In the genomic region with DNA sequence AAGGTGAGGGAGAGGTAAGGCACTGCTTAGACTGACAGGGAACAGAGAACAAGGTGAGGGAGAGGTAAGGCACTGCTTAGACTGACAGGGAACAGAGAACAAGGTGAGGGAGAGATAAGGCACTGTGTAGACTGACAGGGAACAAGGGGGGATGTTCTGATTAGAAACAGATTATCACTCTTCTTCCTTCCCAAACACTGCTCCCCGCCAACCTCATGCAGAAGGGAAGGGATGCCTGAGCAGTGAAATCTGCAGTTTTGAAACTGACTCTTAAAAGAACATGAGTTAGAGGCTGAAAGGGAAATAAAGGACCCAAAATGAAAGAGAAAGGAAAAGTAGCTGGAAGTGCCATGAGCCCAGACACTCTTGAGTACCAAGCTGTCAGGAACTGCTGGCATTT, we compare ENCODE assay signal across 16 cellular contexts. TPM values are rescaled to one million over a fixed set of nuclear protein-coding genes. Genes with fewer than 3 reads are reported as not detected.
A peak's percentile ranks its signal among the peaks of the same experiment; 100 is the strongest.
DNase-seq lines count a peak whose midpoint lies in the region; ATAC-seq and TF ChIP-seq lines count a peak whose summit lies in the region.
"Had no signal": no experiment of that assay in that cellular context is flagged by ENCODE, and none has a peak within 500 bp of the region (broad histone marks: within the 10 kb centered on the region; RNA-seq: fewer than 3 reads in every experiment).

No MANE protein-coding gene starts in this region.

- intact Hi-C loops in activated CD4-positive, alpha-beta T cell treated with anti-CD3 and anti-CD28 coated beads, Interleukin-2, amount 10 ng/mL, durations not matched to agents 24 days and 14 days (cut with micrococcal nuclease), result no loop called here
- intact Hi-C loops in activated CD8-positive, alpha-beta T cell treated with anti-CD3 and anti-CD28 coated beads for 36 hours (cut with micrococcal nuclease), result no loop called here

- H3K4me3 Mint-ChIP-seq in activated CD4-positive, alpha-beta T cell treated with anti-CD3 and anti-CD28 coated beads, Interleukin-2, amount 10 ng/mL, durations not matched to agents 24 days and 14 days, result no peak overlapping the region
- H3K4me3 Mint-ChIP-seq in activated naive CD4-positive, alpha-beta T cell treated with anti-CD3 and anti-CD28 coated beads, Interleukin-2, amount 50 U/mL, for 24 hours, result no peak overlapping the region
- no peak overlapping the region for H3K4me3 Mint-ChIP-seq in activated CD8-positive, alpha-beta T cell treated with anti-CD3 and anti-CD28 coated beads for 36 hours
- H3K4me3 Mint-ChIP-seq in effector memory CD8-positive, alpha-beta T cell, result no peak overlapping the region
- H3K4me3 Mint-ChIP-seq: CD14-positive monocyte, HFFc6 had no signal

- H3K9me3 Mint-ChIP-seq in activated CD4-positive, alpha-beta T cell treated with anti-CD3 and anti-CD28 coated beads, Interleukin-2, amount 10 ng/mL, durations not matched to agents 24 days and 14 days, result no peaks in the 10 kb centered on the region
- no peaks in the 10 kb centered on the region for H3K9me3 Mint-ChIP-seq in activated naive CD4-positive, alpha-beta T cell treated with anti-CD3 and anti-CD28 coated beads, Interleukin-2, amount 50 U/mL, for 24 hours
- no peaks in the 10 kb centered on the region for H3K9me3 Mint-ChIP-seq in activated CD8-positive, alpha-beta T cell treated with anti-CD3 and anti-CD28 coated beads for 36 hours
- H3K9me3 Mint-ChIP-seq in effector memory CD8-positive, alpha-beta T cell, result no peaks in the 10 kb centered on the region
- H3K9me3 Mint-ChIP-seq: CD14-positive monocyte, HFFc6 had no signal

- CTCF ChIA-PET in activated CD8-positive, alpha-beta T cell treated with anti-CD3 and anti-CD28 coated beads for 36 hours (lab: Charles Lee), result interaction anchor here (2.0 kb wide), 1 partner anchor 116 kb away, joined by 4 read pairs; no protein-coding TSS in a partner anchor

- DNase-seq in activated CD4-positive, alpha-beta T cell treated with anti-CD3 and anti-CD28 coated beads, Interleukin-2, amount 10 ng/mL, durations not matched to agents 24 days and 14 days, result no peak
- no peak for DNase-seq in activated CD4-positive, alpha-beta T cell treated with anti-CD3 and anti-CD28 coated beads, Interleukin-2, amount 50 U/mL, for 48 hours
- DNase-seq in activated naive CD4-positive, alpha-beta T cell treated with Interleukin-2 at 50 U/mL for 16 hours, result no peak
- no peak for DNase-seq in activated CD8-positive, alpha-beta T cell treated with anti-CD3 and anti-CD28 coated beads for 36 hours
- no peak for DNase-seq in effector memory CD8-positive, alpha-beta T cell
- no peak for DNase-seq in NAMALWA (ENCODE audit: low spot score)
- no peak for DNase-seq in iPS-NIHi7 (ENCODE audit: extremely low spot score)
- DNase-seq: 8988T, DND-41, HFFc6, NCI-H1105 treated with DMSO at 0.1 percent for 48 hours, NCI-H1694, NCI-H2081 treated with DMSO at 0.1 percent for 48 hours, Peyer's patch had no signal

- H3K36me3 Mint-ChIP-seq in activated CD4-positive, alpha-beta T cell treated with anti-CD3 and anti-CD28 coated beads, Interleukin-2, amount 10 ng/mL, durations not matched to agents 24 days and 14 days (ENCODE audit: low read depth), result peaks cover 49% of the 10 kb centered on the region
- peaks cover 4% of the 10 kb centered on the region for H3K36me3 Mint-ChIP-seq in activated naive CD4-positive, alpha-beta T cell treated with anti-CD3 and anti-CD28 coated beads, Interleukin-2, amount 50 U/mL, for 24 hours
- H3K36me3 Mint-ChIP-seq in activated CD8-positive, alpha-beta T cell treated with anti-CD3 and anti-CD28 coated beads for 36 hours (ENCODE audit: low read depth), result peaks cover 25% of the 10 kb centered on the region
- H3K36me3 Mint-ChIP-seq in effector memory CD8-positive, alpha-beta T cell (ENCODE audit: insufficient read depth), result peaks cover 59% of the 10 kb centered on the region

- peaks cover 2% of the 10 kb centered on the region for H3K4me1 Mint-ChIP-seq in activated CD4-positive, alpha-beta T cell treated with anti-CD3 and anti-CD28 coated beads, Interleukin-2, amount 10 ng/mL, durations not matched to agents 24 days and 14 days
- no peaks in the 10 kb centered on the region for H3K4me1 Mint-ChIP-seq in activated naive CD4-positive, alpha-beta T cell treated with anti-CD3 and anti-CD28 coated beads, Interleukin-2, amount 50 U/mL, for 24 hours
- H3K4me1 Mint-ChIP-seq in activated CD8-positive, alpha-beta T cell treated with anti-CD3 and anti-CD28 coated beads for 36 hours (ENCODE audit: low read depth), result peaks cover 3% of the 10 kb centered on the region
- no peaks in the 10 kb centered on the region for H3K4me1 Mint-ChIP-seq in effector memory CD8-positive, alpha-beta T cell (ENCODE audit: low read depth in 2 of 2)

- ATAC-seq in activated CD8-positive, alpha-beta T cell treated with anti-CD3 and anti-CD28 coated beads for 36 hours, result no peak
- no peak for ATAC-seq in effector memory CD8-positive, alpha-beta T cell (replicated peaks)

- H3K27ac Mint-ChIP-seq in activated CD4-positive, alpha-beta T cell treated with anti-CD3 and anti-CD28 coated beads, Interleukin-2, amount 10 ng/mL, durations not matched to agents 24 days and 14 days, result peak overlapping the region; percentile 14
- peak overlapping the region; percentile 85 for H3K27ac Mint-ChIP-seq in activated naive CD4-positive, alpha-beta T cell treated with anti-CD3 and anti-CD28 coated beads, Interleukin-2, amount 50 U/mL, for 24 hours
- peak overlapping the region; percentile 64 for H3K27ac Mint-ChIP-seq in activated CD8-positive, alpha-beta T cell treated with anti-CD3 and anti-CD28 coated beads for 36 hours
- H3K27ac Mint-ChIP-seq in effector memory CD8-positive, alpha-beta T cell, result peak overlapping the region; percentile 57 to 76
- H3K27ac Mint-ChIP-seq: HFFc6 had no signal

- POLR2A ChIA-PET in activated CD8-positive, alpha-beta T cell treated with anti-CD3 and anti-CD28 coated beads for 36 hours (lab: Charles Lee), result interaction anchor here (0.6 kb wide), 1 partner anchor 25 kb away, joined by 3 read pairs; no protein-coding TSS in a partner anchor

- no peaks in the 10 kb centered on the region for H3K27me3 Mint-ChIP-seq in activated CD4-positive, alpha-beta T cell treated with anti-CD3 and anti-CD28 coated beads, Interleukin-2, amount 10 ng/mL, durations not matched to agents 24 days and 14 days
- no peaks in the 10 kb centered on the region for H3K27me3 Mint-ChIP-seq in activated naive CD4-positive, alpha-beta T cell treated with anti-CD3 and anti-CD28 coated beads, Interleukin-2, amount 50 U/mL, for 24 hours
- H3K27me3 Mint-ChIP-seq in activated CD8-positive, alpha-beta T cell treated with anti-CD3 and anti-CD28 coated beads for 36 hours, result no peaks in the 10 kb centered on the region
- H3K27me3 Mint-ChIP-seq in effector memory CD8-positive, alpha-beta T cell, result no peaks in the 10 kb centered on the region

- no peak for TF ChIP-seq CTCF in activated CD8-positive, alpha-beta T cell treated with anti-CD3 and anti-CD28 coated beads for 36 hours (IDR thresholded peaks at IDR 0.05)

RNA-seq across cellular contexts. Expression of gene NEFH, which starts 29.8 kb away (rescaled TPM):
- total RNA-seq in activated CD4-positive, alpha-beta T cell treated with anti-CD3 and anti-CD28 coated beads, Interleukin-2, amount 10 ng/mL, durations not matched to agents 24 days and 14 days, result 7.9 TPM in 2 replicates
- total RNA-seq in activated CD8-positive, alpha-beta T cell treated with anti-CD3 and anti-CD28 coated beads for 36 hours, result 1 to 10 TPM; 7.5 to 8.6 TPM
- total RNA-seq: HFFc6 had no signal

RNA-seq across cellular contexts. Expression of gene THOC5, which starts 43.7 kb away (rescaled TPM):
- 66.6 and 68.1 TPM in 2 replicates for total RNA-seq in activated CD4-positive, alpha-beta T cell treated with anti-CD3 and anti-CD28 coated beads, Interleukin-2, amount 10 ng/mL, durations not matched to agents 24 days and 14 days
- 10 to 100 TPM; 48.7 to 57.3 TPM for total RNA-seq in activated CD8-positive, alpha-beta T cell treated with anti-CD3 and anti-CD28 coated beads for 36 hours

Comparison
In these comparisons a context has a peak if more than half of its experiments do, and no peak if none do; other contexts are left out.
1. H3K27ac Mint-ChIP-seq: peak in every context shown above with its lines; median percentile 85 in activated naive CD4-positive, alpha-beta T cell treated with anti-CD3 and anti-CD28 coated beads, Interleukin-2, amount 50 U/mL, for 24 hours; 66 in effector memory CD8-positive, alpha-beta T cell; 64 in activated CD8-positive, alpha-beta T cell treated with anti-CD3 and anti-CD28 coated beads for 36 hours; 14 in activated CD4-positive, alpha-beta T cell treated with anti-CD3 and anti-CD28 coated beads, Interleukin-2, amount 10 ng/mL, durations not matched to agents 24 days and 14 days.